In genomic region chr15:41241251-41241964, GRCh38 we compare ENCODE assay signal across 10 cellular contexts. TPM values are rescaled to one million over a fixed set of nuclear protein-coding genes. Genes with fewer than 3 reads are reported as not detected.
A peak's percentile ranks its signal among the peaks of the same experiment; 100 is the strongest.
DNase-seq lines count a peak whose midpoint lies in the region; ATAC-seq and TF ChIP-seq lines count a peak whose summit lies in the region.
"Had no signal": no experiment of that assay in that cellular context is flagged by ENCODE, and none has a peak within 500 bp of the region (broad histone marks: within the 10 kb centered on the region; RNA-seq: fewer than 3 reads in every experiment).

No MANE protein-coding gene starts in this region.

- H2AK5ac ChIP-seq in mesenchymal stem cell (ENCODE audit: low read length, severe bottlenecking) = no peak overlapping the region

- TF ChIP-seq CTCF in upper lobe of right lung (IDR thresholded peaks at IDR 0.05) = no peak

- WGBS in right cardiac atrium = 53% methylated on average over 6 of the region's 6 CpGs
- 92% methylated on average over 6 of the region's 6 CpGs for WGBS in mesenchymal stem cell

- H3K9me3 ChIP-seq in right cardiac atrium (ENCODE audit: control insufficient read depth, low read length) = no peaks in the 10 kb centered on the region
- H3K9me3 ChIP-seq in upper lobe of right lung = no peaks in the 10 kb centered on the region
- no peaks in the 10 kb centered on the region for H3K9me3 ChIP-seq in mesenchymal stem cell (ENCODE audit: control insufficient read depth, low read length)

- H3K14ac ChIP-seq in mesenchymal stem cell (ENCODE audit: low read length in 2 of 2) = no peak overlapping the region

- peak; percentile 68 for ATAC-seq in right cardiac atrium
- ATAC-seq in upper lobe of right lung = peak; percentile 46
- ATAC-seq in GM18867 (IDR thresholded peaks at IDR 0.05; ENCODE audit: unreplicated experiment) = no peak

- H2BK5ac ChIP-seq in mesenchymal stem cell (ENCODE audit: low read depth, low read length, poor library complexity, severe bottlenecking) = no peak overlapping the region

- H3K27me3 ChIP-seq in right cardiac atrium (ENCODE audit: control insufficient read depth, insufficient read depth) (no peaks in the 10 kb centered on the region), upper lobe of right lung (no peaks in the 10 kb centered on the region), mesenchymal stem cell (ENCODE audit: control insufficient read depth in 1 of 2, insufficient read depth in 1 of 2, low read length in 2 of 2) (no peaks in the 10 kb centered on the region)

- H3K4me3 ChIP-seq in right cardiac atrium (ENCODE audit: low read length) (no peak overlapping the region), upper lobe of right lung (no peak overlapping the region), mesenchymal stem cell (ENCODE audit: insufficient read depth in 1 of 2, low read depth in 1 of 2, low read length in 2 of 2) (no peak overlapping the region)

- no peak overlapping the region for H4K8ac ChIP-seq in mesenchymal stem cell (ENCODE audit: low read length)

- DNase-seq in NCI-H2171 treated with DMSO at 0.1 percent for 48 hours (lab: John Stamatoyannopoulos, UW) = peak; percentile 19
- no peak for DNase-seq in NCI-H2171 (lab: John Stamatoyannopoulos, UW)
- DNase-seq in SK-MEL-5 (ENCODE audit: low read depth, low spot score) = peak; percentile 98
- no peak for DNase-seq in right cardiac atrium
- DNase-seq in upper lobe of right lung = no peak
- no peak for DNase-seq in activated T-cell treated with anti-CD3 and anti-CD28 coated beads, Interleukin-2, amount 50 U/mL, for 48 hours
- DNase-seq in mesenchymal stem cell = no peak
- DNase-seq: NCI-H1930 had no signal

- no peak overlapping the region for H3K9ac ChIP-seq in mesenchymal stem cell (ENCODE audit: low read length)

- no peak overlapping the region for H3K4me2 ChIP-seq in mesenchymal stem cell (ENCODE audit: low read length, poor library complexity, severe bottlenecking)

- H3K23ac ChIP-seq in mesenchymal stem cell (ENCODE audit: low read length in 2 of 2) = no peak overlapping the region

- H3K18ac ChIP-seq in mesenchymal stem cell (ENCODE audit: low read depth in 1 of 2, low read length in 2 of 2) = no peak overlapping the region

- H3K79me1 ChIP-seq in mesenchymal stem cell (replicated peaks; ENCODE audit: low read length, poor library complexity, severe bottlenecking) = peaks cover 15% of the 10 kb centered on the region

- intact Hi-C loops in right cardiac atrium (cut with DNase I) = no loop called here
- intact Hi-C loops in upper lobe of right lung (cut with DNase I) = no loop called here

- no peak overlapping the region for H2BK12ac ChIP-seq in mesenchymal stem cell (ENCODE audit: low read length in 2 of 2)

- no peak overlapping the region for H3K4ac ChIP-seq in mesenchymal stem cell (ENCODE audit: low read depth in 1 of 2, low read length in 2 of 2)

- no peak overlapping the region for H2AFZ ChIP-seq in mesenchymal stem cell (ENCODE audit: low read depth, low read length)

- no peak overlapping the region for H4K91ac ChIP-seq in mesenchymal stem cell (ENCODE audit: low read length)

- in situ Hi-C loops in SK-MEL-5 (cut with HindIII; ENCODE audit: low pct_unique_long_range_greater_than_20kb, low sequenced_read_pairs) = no loop called here

- H2BK15ac ChIP-seq in mesenchymal stem cell (ENCODE audit: low read depth, poor library complexity, severe bottlenecking) = no peak overlapping the region

- H3K36me3 ChIP-seq in upper lobe of right lung (peaks cover 33% of the 10 kb centered on the region), mesenchymal stem cell (ENCODE audit: control insufficient read depth in 1 of 2, insufficient read depth in 2 of 2, low read depth in 1 of 2, low read length in 2 of 2) (peaks cover 14 to 40% of the 10 kb centered on the region in 2 experiments)

- H2BK120ac ChIP-seq in mesenchymal stem cell (ENCODE audit: low read depth, low read length) = no peak overlapping the region

- H3K4me1 ChIP-seq in right cardiac atrium (ENCODE audit: control insufficient read depth, insufficient read depth, low read length) = peaks cover 4% of the 10 kb centered on the region
- no peaks in the 10 kb centered on the region for H3K4me1 ChIP-seq in upper lobe of right lung
- no peaks in the 10 kb centered on the region for H3K4me1 ChIP-seq in mesenchymal stem cell (ENCODE audit: control insufficient read depth, insufficient read depth, low read depth, low read length)

- H3K27ac ChIP-seq in right cardiac atrium (ENCODE audit: low read length) (peak overlapping the region; percentile 22), upper lobe of right lung (no peak overlapping the region), mesenchymal stem cell (ENCODE audit: low read length, poor library complexity, severe bottlenecking) (no peak overlapping the region)

RNA-seq across cellular contexts. Expression of gene CHP1, which starts 10.3 kb away (rescaled TPM):
- 104 and 116 TPM in 2 replicates for total RNA-seq in SK-MEL-5 (2014; rRNA removed; shearing (Covaris generic))
- 67.2 and 93.9 TPM in 2 replicates for polyA plus RNA-seq in SK-MEL-5 (2015; cell fraction: cytosol; rRNA removed)
- 14.4 and 22.5 TPM in 2 replicates for polyA plus RNA-seq in SK-MEL-5 (2015; cell fraction: nucleus; rRNA removed)
- total RNA-seq in right cardiac atrium = 100 to 1,000 TPM in 3 of 4 donors, 10 to 100 TPM in 1; 91.2 to 129 (median 111) TPM
- polyA plus RNA-seq in right cardiac atrium = 44.2 TPM
- total RNA-seq in upper lobe of right lung = 175 TPM
- 130 TPM for polyA plus RNA-seq in mesenchymal stem cell (2013, experiment 1 of 2)
- 126 TPM for polyA plus RNA-seq in mesenchymal stem cell (2013, experiment 2 of 2)

RNA-seq across cellular contexts. Expression of gene EXD1, which starts 10.9 kb away (rescaled TPM):
- total RNA-seq in SK-MEL-5 (2014; rRNA removed; shearing (Covaris generic)) = 0.51 TPM in 1 of 2 replicates, not detected in the other
- 0.04 TPM in 1 of 2 replicates, not detected in the other for polyA plus RNA-seq in SK-MEL-5 (2015; cell fraction: cytosol; rRNA removed)
- 0.11 TPM in 1 of 2 replicates, not detected in the other for polyA plus RNA-seq in SK-MEL-5 (2015; cell fraction: nucleus; rRNA removed)
- not detected for total RNA-seq in right cardiac atrium
- not detected for polyA plus RNA-seq in right cardiac atrium
- not detected for total RNA-seq in upper lobe of right lung
- not detected for polyA plus RNA-seq in mesenchymal stem cell (2013, experiment 1 of 2)
- not detected for polyA plus RNA-seq in mesenchymal stem cell (2013, experiment 2 of 2)
- polyA plus RNA-seq: AG04450 had no signal

Comparison
In these comparisons a context has a peak if more than half of its experiments do, and no peak if none do; other contexts are left out.
1. DNase-seq: peak in NCI-H2171 treated with DMSO at 0.1 percent for 48 hours (single experiment) and SK-MEL-5 (single experiment); none in NCI-H2171 (single experiment), right cardiac atrium (0 of 3), upper lobe of right lung (single experiment), activated T-cell treated with anti-CD3 and anti-CD28 coated beads, Interleukin-2, amount 50 U/mL, for 48 hours (0 of 2) and mesenchymal stem cell (single experiment).